In genomic region chr5:177501874-177502678, GRCh38 we compare ENCODE assay signal across 1 cellular context.
TF ChIP-seq lines count a peak whose summit lies in the region.

No MANE protein-coding gene starts in this region.

TF ChIP-seq in H1, 55 proteins besides CTCF, POLR2A, EP300 and RAD21:
- TF ChIP-seq KDM4A (IDR thresholded peaks at IDR 0.05; ENCODE audit: low read depth, low read length, severe bottlenecking): no peak
- TF ChIP-seq RXRA (IDR thresholded peaks at IDR 0.05; ENCODE audit: insufficient read depth, low read depth, low read length): no peak
- no peak for TF ChIP-seq E2F6 (IDR thresholded peaks at IDR 0.05)
- TF ChIP-seq ATF3 (IDR thresholded peaks at IDR 0.05; ENCODE audit: insufficient read depth, low read depth, low read length): no peak
- no peak for TF ChIP-seq RBBP5 (IDR thresholded peaks at IDR 0.05; ENCODE audit: borderline replicate concordance, low read depth, low read length)
- no peak for TF ChIP-seq SIN3A (conservative IDR thresholded peaks at IDR 0.05 in 1 of 2, IDR thresholded peaks at IDR 0.05 in 1 of 2; ENCODE audit: low read depth in 1 of 2, low read length in 2 of 2)
- TF ChIP-seq BCL11A (IDR thresholded peaks at IDR 0.05; ENCODE audit: low read depth in 2 of 2, low read length in 2 of 2): no peak
- no peak for TF ChIP-seq MAX (IDR thresholded peaks at IDR 0.05)
- TF ChIP-seq CBX8 (IDR thresholded peaks at IDR 0.05; ENCODE audit: borderline replicate concordance, low read depth, low read length): no peak
- no peak for TF ChIP-seq ZNF274 (IDR thresholded peaks at IDR 0.05; ENCODE audit: borderline replicate concordance, extremely low read depth, low read length)
- no peak for TF ChIP-seq SAP30 (IDR thresholded peaks at IDR 0.05; ENCODE audit: insufficient read depth, insufficient replicate concordance, low read length)
- no peak for TF ChIP-seq SRF (IDR thresholded peaks at IDR 0.05; ENCODE audit: low read depth, low read length)
- no peak for TF ChIP-seq BACH1 (IDR thresholded peaks at IDR 0.05; ENCODE audit: low read length)
- TF ChIP-seq NANOG (IDR thresholded peaks at IDR 0.05; ENCODE audit: insufficient read depth, low read depth, low read length, poor library complexity, severe bottlenecking): no peak
- no peak for TF ChIP-seq CHD1 (IDR thresholded peaks at IDR 0.05; ENCODE audit: low read depth, low read length)
- TF ChIP-seq RNF2 (IDR thresholded peaks at IDR 0.05; ENCODE audit: borderline replicate concordance, low read depth, low read length, missing control alignments, poor library complexity, severe bottlenecking): no peak
- no peak for TF ChIP-seq RFX5 (IDR thresholded peaks at IDR 0.05; ENCODE audit: borderline replicate concordance, low read depth, low read length)
- TF ChIP-seq YY1 (IDR thresholded peaks at IDR 0.05; ENCODE audit: low read depth, low read length): no peak
- TF ChIP-seq KDM1A (IDR thresholded peaks at IDR 0.05; ENCODE audit: borderline replicate concordance, low read length): no peak
